ENCODE assay signal across 8 cellular contexts in the genomic region with DNA sequence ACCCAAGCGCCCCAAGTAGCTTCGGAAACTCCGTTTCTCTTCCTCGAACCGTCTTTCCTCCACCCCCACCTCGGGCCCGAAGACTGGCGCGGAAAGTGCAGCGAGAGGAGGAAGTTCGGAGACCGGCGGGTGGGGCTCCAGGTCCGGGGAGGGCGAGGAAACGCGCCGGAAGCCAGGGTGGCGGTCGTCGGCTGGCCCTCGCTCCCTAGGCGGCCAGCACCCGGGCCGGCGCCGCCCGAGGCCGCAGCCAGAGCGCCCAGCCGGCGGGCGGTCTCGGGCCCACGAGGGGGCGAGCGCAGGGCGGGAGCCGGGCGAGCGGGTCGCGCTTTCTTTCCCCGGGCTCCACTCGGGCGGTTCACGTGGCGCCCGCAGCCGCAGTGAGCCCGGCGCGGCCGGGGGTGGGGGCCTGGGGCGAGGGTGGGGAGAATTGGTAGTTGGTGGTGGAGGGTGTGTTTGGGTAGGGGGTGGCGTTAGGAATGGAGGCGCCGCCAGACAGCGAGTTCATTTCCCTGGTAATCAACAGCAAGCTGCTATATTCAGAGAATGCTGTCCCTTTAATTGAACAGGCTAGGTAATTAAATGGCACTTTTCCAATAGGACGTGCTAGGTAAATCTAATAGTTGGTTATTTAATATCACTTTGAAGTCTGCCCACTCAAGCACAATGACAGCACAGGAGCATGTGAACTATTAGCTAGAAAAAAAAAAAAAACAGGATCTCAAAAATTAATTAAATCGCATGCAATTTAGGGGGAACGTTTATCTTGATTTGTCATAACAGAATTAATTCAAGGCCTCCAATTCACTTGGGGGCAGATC. TPM values are rescaled to one million over a fixed set of nuclear protein-coding genes. Genes with fewer than 3 reads are reported as not detected.
DNase-seq lines count a peak whose midpoint lies in the region; ATAC-seq, FAIRE-seq and TF ChIP-seq lines count a peak whose summit lies in the region.

No MANE protein-coding gene starts in this region.

- TF ChIP-seq POLR2A in endothelial cell of umbilical vein (IDR thresholded peaks at IDR 0.05; ENCODE audit: low read depth, low read length), result peak; percentile 54

- peak in 1 of 2 donors; percentile 40 for TF ChIP-seq CTCF in endothelial cell of umbilical vein (IDR thresholded peaks at IDR 0.05; ENCODE audit: extremely low read depth in 1 of 2, insufficient read depth in 1 of 2, low read depth in 1 of 2, low read length in 2 of 2)
- TF ChIP-seq CTCF in mesothelial cell of epicardium (IDR thresholded peaks at IDR 0.05; ENCODE audit: unreplicated experiment), result peak; percentile 26

- FAIRE-seq in endothelial cell of umbilical vein (lab: Jason Lieb, UNC), result peak; percentile 65

- CTCF ChIA-PET in endothelial cell of umbilical vein (lab: Charles Lee), result interaction anchor here (0.8 to 2.9 kb wide), 10 partner anchors 9 to 845 kb away, joined by 3 to 27 read pairs (median 4); no protein-coding TSS in a partner anchor

- no peaks in the 10 kb centered on the region for H3K27me3 Mint-ChIP-seq in mesothelial cell of epicardium (ENCODE audit: low read depth)

- H3K27me3 ChIP-seq in endothelial cell of umbilical vein (ENCODE audit: control insufficient read depth in 2 of 2, insufficient read depth in 2 of 2, low read length in 2 of 2), result no peaks in the 10 kb centered on the region

- peaks cover 20% of the 10 kb centered on the region for H3K4me1 ChIP-seq in endothelial cell of umbilical vein (ENCODE audit: control insufficient read depth, extremely low read depth, insufficient read depth, low read length)

- POLR2A ChIA-PET in endothelial cell of umbilical vein (lab: Charles Lee), result interaction anchor here (0.6 kb wide), 1 partner anchor 421 kb away, joined by 4 read pairs; a partner anchor contains a TSS

- peak overlapping the region; percentile 74 for H3K4me2 ChIP-seq in endothelial cell of umbilical vein (ENCODE audit: insufficient read depth, low read length)

- no peaks in the 10 kb centered on the region for H3K9me1 ChIP-seq in endothelial cell of umbilical vein (replicated peaks; ENCODE audit: control insufficient read depth, extremely low read depth, insufficient read depth, low read length)

- peak overlapping the region; percentile 84 for H3K4me3 Mint-ChIP-seq in mesothelial cell of epicardium
- H3K4me3 Mint-ChIP-seq in stimulated activated effector memory CD8-positive, alpha-beta T cell treated with anti-CD3 and anti-CD28 coated beads, Interleukin-12 subunit alpha, Interleukin-12 subunit beta, amount 100 ng/mL, for 72 hours, result peak overlapping the region; percentile 95

- peaks cover 2 to 9% of the 10 kb centered on the region in 2 experiments for H3K36me3 ChIP-seq in endothelial cell of umbilical vein (ENCODE audit: control insufficient read depth in 2 of 2, extremely low read depth in 1 of 2, insufficient read depth in 2 of 2, low read length in 2 of 2)

- peaks cover 68% of the 10 kb centered on the region for H3K4me1 Mint-ChIP-seq in mesothelial cell of epicardium
- peaks cover 61% of the 10 kb centered on the region for H3K4me1 Mint-ChIP-seq in stimulated activated effector memory CD8-positive, alpha-beta T cell treated with anti-CD3 and anti-CD28 coated beads, Interleukin-12 subunit alpha, Interleukin-12 subunit beta, amount 100 ng/mL, for 72 hours

- ATAC-seq in GM18868 (IDR thresholded peaks at IDR 0.05; ENCODE audit: unreplicated experiment) (peak; percentile 54), HG03097 (IDR thresholded peaks at IDR 0.05; ENCODE audit: low FRiP score, unreplicated experiment) (peak; percentile 41)
- peak; percentile 71 for ATAC-seq in stimulated activated effector memory CD8-positive, alpha-beta T cell treated with anti-CD3 and anti-CD28 coated beads, Interleukin-12 subunit alpha, Interleukin-12 subunit beta, amount 100 ng/mL, for 72 hours

- H3K9me3 ChIP-seq in endothelial cell of umbilical vein (replicated peaks; ENCODE audit: control insufficient read depth, insufficient read depth, low read length), result no peaks in the 10 kb centered on the region

- H3K27ac ChIP-seq in endothelial cell of umbilical vein (ENCODE audit: insufficient read depth, low read depth, low read length), result peak overlapping the region; percentile 66

- peaks cover 21% of the 10 kb centered on the region for H3K36me3 Mint-ChIP-seq in mesothelial cell of epicardium
- H3K36me3 Mint-ChIP-seq in stimulated activated effector memory CD8-positive, alpha-beta T cell treated with anti-CD3 and anti-CD28 coated beads, Interleukin-12 subunit alpha, Interleukin-12 subunit beta, amount 100 ng/mL, for 72 hours, result peaks cover 84% of the 10 kb centered on the region

- no peak overlapping the region for H3K27ac Mint-ChIP-seq in mesothelial cell of epicardium
- peak overlapping the region; percentile 97 for H3K27ac Mint-ChIP-seq in stimulated activated effector memory CD8-positive, alpha-beta T cell treated with anti-CD3 and anti-CD28 coated beads, Interleukin-12 subunit alpha, Interleukin-12 subunit beta, amount 100 ng/mL, for 72 hours

- intact Hi-C loops in endothelial cell of umbilical vein (cut with micrococcal nuclease), result loop anchor here (2.0 to 10.0 kb wide), 2 partner anchors 57 to 1549 kb away; no protein-coding TSS in a partner anchor

- H3K79me2 ChIP-seq in endothelial cell of umbilical vein (ENCODE audit: control insufficient read depth, insufficient read depth, low read length), result peaks cover 24% of the 10 kb centered on the region

- dilution Hi-C loops in endothelial cell of umbilical vein (cut with MboI; ENCODE audit: extremely low pct_ligation_motif_present, low sequenced_read_pairs), result no loop called here

- no peaks in the 10 kb centered on the region for H3K9me3 Mint-ChIP-seq in mesothelial cell of epicardium
- H3K9me3 Mint-ChIP-seq in stimulated activated effector memory CD8-positive, alpha-beta T cell treated with anti-CD3 and anti-CD28 coated beads, Interleukin-12 subunit alpha, Interleukin-12 subunit beta, amount 100 ng/mL, for 72 hours, result no peaks in the 10 kb centered on the region

- DNase-seq in AG08396 (ENCODE audit: low spot score) (peak; percentile 75), NCI-H774 (lab: John Stamatoyannopoulos, UW) (peak; percentile 58), endothelial cell of umbilical vein (ENCODE audit: low read depth, low spot score) (peak; percentile 42), mesothelial cell of epicardium (ENCODE audit: low spot score in 2 of 2, unreplicated experiment in 2 of 2) (peak in 1 of 2 experiments; percentile 66)
- peak; percentile 64 for DNase-seq in activated CD8-positive, alpha-beta memory T cell treated with anti-CD3 and anti-CD28 coated beads, Interleukin-2, amount 50 U/mL, for 4 hours
- DNase-seq in stimulated activated effector memory CD8-positive, alpha-beta T cell treated with anti-CD3 and anti-CD28 coated beads, Interleukin-12 subunit alpha, Interleukin-12 subunit beta, amount 100 ng/mL, for 72 hours (ENCODE audit: low spot score in 2 of 2), result peak; percentile 61 to 80

- peak overlapping the region; percentile 75 for H3K9ac ChIP-seq in endothelial cell of umbilical vein (replicated peaks; ENCODE audit: extremely low read depth, insufficient read depth, low read length)

- H4K20me1 ChIP-seq in endothelial cell of umbilical vein (replicated peaks; ENCODE audit: control insufficient read depth, extremely low read depth, insufficient read depth, low read length), result no peaks in the 10 kb centered on the region

- peak overlapping the region; percentile 78 for H2AFZ ChIP-seq in endothelial cell of umbilical vein (ENCODE audit: low read depth, low read length)

- BruUV-seq in endothelial cell of umbilical vein (replicated peaks; lab: Mats Ljungman, UMichigan), result no TSS peak

- H3K4me3 ChIP-seq in endothelial cell of umbilical vein (replicated peaks in 1 of 3; ENCODE audit: insufficient read depth in 1 of 3, low read depth in 1 of 3, low read length in 3 of 3), result peak overlapping the region; percentile 61 to 88 (median 63)

TF ChIP-seq in endothelial cell of umbilical vein, 7 proteins besides CTCF, POLR2A, EP300 and RAD21:
- TF ChIP-seq MYC (IDR thresholded peaks at IDR 0.05; ENCODE audit: low read depth, low read length), result no peak
- TF ChIP-seq POLR2AphosphoS5 (IDR thresholded peaks at IDR 0.05; ENCODE audit: insufficient read depth, low read depth, low read length), result peak; percentile 74

RNA-seq across cellular contexts. Expression of a gene that starts 6.7 kb away (rescaled TPM):
- total RNA-seq in endothelial cell of umbilical vein, result 22.5 and 24.8 TPM in 2 replicates
- polyA plus RNA-seq in endothelial cell of umbilical vein, result 36.6 and 41.1 TPM in 2 replicates
- polyA plus RNA-seq in endothelial cell of umbilical vein (2011; cell fraction: cytosol; rRNA removed), result 29.3 and 31.6 TPM in 2 replicates
- polyA plus RNA-seq in endothelial cell of umbilical vein (2011; cell fraction: nucleus; rRNA removed), result 30.4 and 31.4 TPM in 2 replicates
- polyA plus RNA-seq in endothelial cell of umbilical vein (2012), result 19.9 and 23.5 TPM in 2 replicates
- 24.3 and 28.5 TPM in 2 replicates for polyA minus RNA-seq in endothelial cell of umbilical vein
- polyA minus RNA-seq in endothelial cell of umbilical vein (2011; cell fraction: cytosol; rRNA and poly(A)+ RNA removed), result 12.0 TPM
- 5.8 and 5.9 TPM in 2 replicates for polyA minus RNA-seq in endothelial cell of umbilical vein (2011; cell fraction: nucleus; rRNA and poly(A)+ RNA removed)
- 86.5 to 96.9 TPM (median 93.0 TPM) in 3 replicates for total RNA-seq in mesothelial cell of epicardium
